Comparison of ENCODE assay signal across 8 cellular contexts in genomic region chr17:35764123-35764991, GRCh38. TPM values are rescaled to one million over a fixed set of nuclear protein-coding genes. Genes with fewer than 3 reads are reported as not detected.
DNase-seq lines count a peak whose midpoint lies in the region; ATAC-seq and TF ChIP-seq lines count a peak whose summit lies in the region.

No MANE protein-coding gene starts in this region.

- H3K36me3 Mint-ChIP-seq in neural crest cell (ENCODE audit: low read depth): no peaks in the 10 kb centered on the region

- H3K27me3 Mint-ChIP-seq in neural crest cell (ENCODE audit: low read depth): no peaks in the 10 kb centered on the region
- no peaks in the 10 kb centered on the region for H3K27me3 Mint-ChIP-seq in stimulated activated naive CD8-positive, alpha-beta T cell treated with anti-CD3 and anti-CD28 coated beads, Interleukin-15, amount 100 ng/mL, for 72 hours

- H3K79me2 ChIP-seq in DOHH2 (ENCODE audit: control insufficient read depth, low read length) (no peaks in the 10 kb centered on the region), Loucy (ENCODE audit: insufficient read depth, low read length) (no peaks in the 10 kb centered on the region)

- H3K4me3 ChIP-seq in DOHH2 (ENCODE audit: low read length) (peak overlapping the region; percentile 83), Loucy (ENCODE audit: low read length, poor library complexity, severe bottlenecking) (peak overlapping the region; percentile 75), RWPE2 (ENCODE audit: severe bottlenecking) (peak overlapping the region; percentile 23), fibroblast of villous mesenchyme (ENCODE audit: low read depth, low read length) (peak overlapping the region; percentile 54)

- peak; percentile 75 for DNase-seq in H4 (ENCODE audit: low spot score)
- peak; percentile 85 for DNase-seq in RWPE2 (ENCODE audit: low spot score)
- DNase-seq in activated effector memory CD4-positive, alpha-beta T cell treated with anti-CD3 and anti-CD28 coated beads, Interleukin-2, amount 50 U/mL, for 16 hours: peak; percentile 95
- peak; percentile 84 for DNase-seq in fibroblast of villous mesenchyme (ENCODE audit: low read depth)
- DNase-seq in neural crest cell (ENCODE audit: low read depth, low spot score): peak; percentile 95
- DNase-seq in stimulated activated naive CD8-positive, alpha-beta T cell treated with anti-CD3 and anti-CD28 coated beads, Interleukin-15, amount 100 ng/mL, for 72 hours: peak; percentile 94 to 95

- H3F3A ChIP-seq in DOHH2 (ENCODE audit: control insufficient read depth, insufficient read depth) (no peaks in the 10 kb centered on the region), Loucy (ENCODE audit: low read depth) (no peaks in the 10 kb centered on the region)

- peak overlapping the region; percentile 76 for H3K9ac ChIP-seq in Loucy (ENCODE audit: low read depth, low read length, poor library complexity, severe bottlenecking)

- peak; percentile 92 for ATAC-seq in RWPE2 (ENCODE audit: low read depth)
- ATAC-seq in stimulated activated naive CD8-positive, alpha-beta T cell treated with anti-CD3 and anti-CD28 coated beads, Interleukin-15, amount 100 ng/mL, for 72 hours: peak; percentile 95

- H3K4me1 ChIP-seq in DOHH2 (ENCODE audit: control insufficient read depth, low read length): peaks cover 12% of the 10 kb centered on the region
- H3K4me1 ChIP-seq in Loucy (ENCODE audit: insufficient read depth, low read length, poor library complexity, severe bottlenecking): peaks cover 6% of the 10 kb centered on the region
- H3K4me1 ChIP-seq in RWPE2 (ENCODE audit: insufficient read depth, poor library complexity, severe bottlenecking): no peaks in the 10 kb centered on the region

- no peak overlapping the region for H3K27ac Mint-ChIP-seq in neural crest cell (ENCODE audit: unreplicated experiment)
- peak overlapping the region; percentile 14 to 79 for H3K27ac Mint-ChIP-seq in stimulated activated naive CD8-positive, alpha-beta T cell treated with anti-CD3 and anti-CD28 coated beads, Interleukin-15, amount 100 ng/mL, for 72 hours

- peak overlapping the region; percentile 40; the same call in 1 of the 2 replicates for H3K27ac ChIP-seq in DOHH2 (ENCODE audit: low read depth, low read length)
- H3K27ac ChIP-seq in RWPE2 (ENCODE audit: poor library complexity, severe bottlenecking): no peak overlapping the region

- peak overlapping the region; percentile 89 for H3K4me3 Mint-ChIP-seq in neural crest cell
- peak overlapping the region; percentile 89 to 98 for H3K4me3 Mint-ChIP-seq in stimulated activated naive CD8-positive, alpha-beta T cell treated with anti-CD3 and anti-CD28 coated beads, Interleukin-15, amount 100 ng/mL, for 72 hours

- H3K4me1 Mint-ChIP-seq in neural crest cell: peaks cover 30% of the 10 kb centered on the region
- peaks cover 14% of the 10 kb centered on the region for H3K4me1 Mint-ChIP-seq in stimulated activated naive CD8-positive, alpha-beta T cell treated with anti-CD3 and anti-CD28 coated beads, Interleukin-15, amount 100 ng/mL, for 72 hours

- TF ChIP-seq CTCF in DOHH2 (IDR thresholded peaks at IDR 0.05; ENCODE audit: low read depth, low read length, poor library complexity, severe bottlenecking) (peak; percentile 90), Loucy (conservative IDR thresholded peaks at IDR 0.05; ENCODE audit: low read length) (peak; percentile 77), RWPE2 (IDR thresholded peaks at IDR 0.05; ENCODE audit: poor library complexity, severe bottlenecking) (peak; percentile 97), fibroblast of villous mesenchyme (IDR thresholded peaks at IDR 0.05; ENCODE audit: insufficient read depth, low read depth, low read length) (peak; percentile 87), neural crest cell (conservative IDR thresholded peaks at IDR 0.05) (peak; percentile 90)

- H3K4me2 ChIP-seq in DOHH2 (ENCODE audit: low read length) (peak overlapping the region; percentile 92), Loucy (ENCODE audit: low read depth, low read length, poor library complexity, severe bottlenecking) (peak overlapping the region; percentile 55)

- H2AFZ ChIP-seq in Loucy (ENCODE audit: low read length): peak overlapping the region; percentile 92

- no peaks in the 10 kb centered on the region for H3K9me3 Mint-ChIP-seq in neural crest cell
- H3K9me3 Mint-ChIP-seq in stimulated activated naive CD8-positive, alpha-beta T cell treated with anti-CD3 and anti-CD28 coated beads, Interleukin-15, amount 100 ng/mL, for 72 hours: no peaks in the 10 kb centered on the region

- H3K9me2 ChIP-seq in DOHH2 (replicated peaks; ENCODE audit: control insufficient read depth, low read length) (no peaks in the 10 kb centered on the region), Loucy (replicated peaks; ENCODE audit: low read depth, low read length) (no peaks in the 10 kb centered on the region)

- peaks cover 6% of the 10 kb centered on the region; the same call in 1 of the 2 replicates for H3K27me3 ChIP-seq in DOHH2 (ENCODE audit: control insufficient read depth, low read length)
- no peaks in the 10 kb centered on the region for H3K27me3 ChIP-seq in Loucy (ENCODE audit: insufficient read depth, low read length, poor library complexity, severe bottlenecking)
- H3K27me3 ChIP-seq in RWPE2 (ENCODE audit: insufficient read depth, poor library complexity, severe bottlenecking): no peaks in the 10 kb centered on the region

- H3K36me3 ChIP-seq in DOHH2 (ENCODE audit: control insufficient read depth, low read length) (no peaks in the 10 kb centered on the region), Loucy (ENCODE audit: insufficient read depth, low read length) (no peaks in the 10 kb centered on the region), RWPE2 (ENCODE audit: low read depth) (no peaks in the 10 kb centered on the region)

- H4K20me1 ChIP-seq in DOHH2 (ENCODE audit: control insufficient read depth, insufficient read depth, low read depth, low read length) (no peaks in the 10 kb centered on the region), Loucy (ENCODE audit: insufficient read depth, low read length, poor library complexity, severe bottlenecking) (no peaks in the 10 kb centered on the region)

- H3K9me3 ChIP-seq in DOHH2 (ENCODE audit: control insufficient read depth, insufficient read depth, low read length) (no peaks in the 10 kb centered on the region), Loucy (ENCODE audit: insufficient read depth, low read depth, low read length) (no peaks in the 10 kb centered on the region), RWPE2 (ENCODE audit: severe bottlenecking) (no peaks in the 10 kb centered on the region)

RNA-seq across cellular contexts. Expression of gene C17orf50, which starts 3.7 kb away (rescaled TPM):
- total RNA-seq in H4 (2014; rRNA removed; shearing (Covaris generic)): not detected in 2 replicates
- total RNA-seq in fibroblast of villous mesenchyme (not detected in 2 replicates), neural crest cell (0.23 TPM in 1 of 2 replicates, not detected in the other)

RNA-seq across cellular contexts. Expression of gene GAS2L2, which starts 11.3 kb away (rescaled TPM):
- 0.04 TPM in 2 replicates for total RNA-seq in H4 (2014; rRNA removed; shearing (Covaris generic))
- not detected in 2 replicates for total RNA-seq in fibroblast of villous mesenchyme
- 0.12 and 0.16 TPM in 2 replicates for total RNA-seq in neural crest cell

RNA-seq across cellular contexts. Expression of gene MMP28, which starts 31.1 kb away (rescaled TPM):
- total RNA-seq in H4 (2014; rRNA removed; shearing (Covaris generic)): 0.68 TPM in 1 of 2 replicates, not detected in the other
- total RNA-seq in fibroblast of villous mesenchyme: under 0.01 TPM in 2 replicates
- 0.68 and 0.71 TPM in 2 replicates for total RNA-seq in neural crest cell

RNA-seq across cellular contexts. Expression of gene RASL10B, which starts 32.9 kb away (rescaled TPM):
- total RNA-seq in H4 (2014; rRNA removed; shearing (Covaris generic)): 6.2 and 6.4 TPM in 2 replicates
- total RNA-seq in fibroblast of villous mesenchyme (6.4 and 12.1 TPM in 2 replicates), neural crest cell (31.7 and 33.8 TPM in 2 replicates)

RNA-seq across cellular contexts. Expression of gene TAF15, which starts 44.9 kb away (rescaled TPM):
- 17.8 and 19.8 TPM in 2 replicates for total RNA-seq in H4 (2014; rRNA removed; shearing (Covaris generic))
- total RNA-seq in fibroblast of villous mesenchyme (47.1 and 55.4 TPM in 2 replicates), neural crest cell (300 and 320 TPM in 2 replicates)

Comparison
In these comparisons a context has a peak if more than half of its experiments do, and no peak if none do; other contexts are left out.
1. H3K4me3 ChIP-seq: peak in every context shown above with its lines; median percentile 83 in DOHH2; 75 in Loucy; 54 in fibroblast of villous mesenchyme; 23 in RWPE2.